In the genomic region with DNA sequence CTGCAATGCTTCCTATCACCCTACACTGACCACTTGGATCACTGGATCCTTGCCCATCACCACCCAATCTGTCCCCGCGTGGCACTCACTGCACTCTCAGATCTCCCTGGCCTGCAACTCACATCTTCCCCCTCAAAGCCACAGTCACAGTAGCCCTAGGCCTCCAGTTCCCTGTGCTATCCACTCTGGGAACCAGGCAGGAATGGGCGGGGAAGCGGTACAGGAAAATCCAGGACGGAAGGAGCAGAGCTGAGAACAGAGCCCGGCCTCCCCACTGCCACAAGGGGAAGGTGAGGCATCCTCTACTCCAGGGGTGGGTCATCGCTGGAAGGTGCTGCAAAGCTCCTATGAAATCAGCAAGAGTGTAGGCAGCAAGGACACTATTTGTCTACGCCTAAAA, we compare ENCODE assay signal across 9 cellular contexts.
DNase-seq lines count a peak whose midpoint lies in the region; ATAC-seq, FAIRE-seq and TF ChIP-seq lines count a peak whose summit lies in the region.
"Had no signal": no experiment of that assay in that cellular context is flagged by ENCODE, and none has a peak within 500 bp of the region (broad histone marks: within the 10 kb centered on the region; RNA-seq: fewer than 3 reads in every experiment).

No MANE protein-coding gene starts in this region.

- TF ChIP-seq POLR2A in tibial nerve (IDR thresholded peaks at IDR 0.05): no peak

- DNase-seq in activated T-helper 1 cell treated with anti-CD3 and anti-CD28 coated beads, Interleukin-12 subunit alpha, Interleukin-12 subunit beta, Interleukin-2, Interleukin-4 antibody, amounts not matched to agents 30 ng/mL and 10 ng/mL and 1 ng/mL, durations not matched to agents 14 hours and 24 hours and 36 hours (ENCODE audit: low spot score): no peak
- no peak for DNase-seq in keratinocyte (ENCODE audit: low read depth, low spot score)
- no peak for DNase-seq in sciatic nerve (ENCODE audit: low spot score)
- DNase-seq in tibial nerve (ENCODE audit: low spot score in 2 of 2): no peak
- no peak for DNase-seq in GDM1 (lab: John Stamatoyannopoulos, UW)
- no peak for DNase-seq in stimulated activated CD4-positive, alpha-beta T cell treated with anti-CD3 and anti-CD28 coated beads, Interleukin-2, amount 100 ng/mL, for 48 hours

- H3K27ac Mint-ChIP-seq in activated T-helper 1 cell treated with anti-CD3 and anti-CD28 coated beads, Interleukin-12 subunit alpha, Interleukin-12 subunit beta, Interleukin-2, Interleukin-4 antibody, amounts not matched to agents 30 ng/mL and 10 ng/mL and 1 ng/mL, durations not matched to agents 14 hours and 24 hours and 36 hours: no peak overlapping the region

- H3K9me3 ChIP-seq in ES-I3 (ENCODE audit: control insufficient read depth, insufficient read depth, low read length) (no peaks in the 10 kb centered on the region), keratinocyte (ENCODE audit: control insufficient read depth, low read depth, low read length) (peaks cover 3% of the 10 kb centered on the region), tibial nerve (no peaks in the 10 kb centered on the region)

- no peak overlapping the region for H3K4me3 ChIP-seq in keratinocyte (ENCODE audit: control insufficient read depth in 2 of 3, extremely low read depth in 1 of 3, insufficient read depth in 2 of 3, low read depth in 1 of 3, low read length in 3 of 3)
- no peak overlapping the region for H3K4me3 ChIP-seq in tibial nerve

- no peaks in the 10 kb centered on the region for H3K79me2 ChIP-seq in keratinocyte (ENCODE audit: control insufficient read depth, insufficient read depth, low read length)

- H3K4me1 ChIP-seq in ES-I3 (ENCODE audit: insufficient read depth, low read length): 0 out of 2 replicates have a peak, but pooled peaks cover 4% of the 10 kb centered on the region
- H3K4me1 ChIP-seq in keratinocyte (ENCODE audit: control insufficient read depth, extremely low read depth, insufficient read depth, low read length): peaks cover 39% of the 10 kb centered on the region
- H3K4me1 ChIP-seq in tibial nerve: peaks cover 0 to 18% (median 0%) of the 10 kb centered on the region in 4 donors

- no peak for FAIRE-seq in keratinocyte (lab: Jason Lieb, UNC)
- FAIRE-seq: small intestine had no signal

- peak overlapping the region; percentile 67 for H3K4me3 Mint-ChIP-seq in activated T-helper 1 cell treated with anti-CD3 and anti-CD28 coated beads, Interleukin-12 subunit alpha, Interleukin-12 subunit beta, Interleukin-2, Interleukin-4 antibody, amounts not matched to agents 30 ng/mL and 10 ng/mL and 1 ng/mL, durations not matched to agents 14 hours and 24 hours and 36 hours

- peaks cover 16% of the 10 kb centered on the region for H3K4me1 Mint-ChIP-seq in activated T-helper 1 cell treated with anti-CD3 and anti-CD28 coated beads, Interleukin-12 subunit alpha, Interleukin-12 subunit beta, Interleukin-2, Interleukin-4 antibody, amounts not matched to agents 30 ng/mL and 10 ng/mL and 1 ng/mL, durations not matched to agents 14 hours and 24 hours and 36 hours (ENCODE audit: low read depth)

- H3K4me2 ChIP-seq in keratinocyte (ENCODE audit: control insufficient read depth, extremely low read depth, insufficient read depth, low read depth, low read length): peak overlapping the region; percentile 47

- intact Hi-C loops in activated T-helper 1 cell treated with anti-CD3 and anti-CD28 coated beads, Interleukin-12 subunit alpha, Interleukin-12 subunit beta, Interleukin-2, Interleukin-4 antibody, amounts not matched to agents 30 ng/mL and 10 ng/mL and 1 ng/mL, durations not matched to agents 14 hours and 24 hours and 36 hours (cut with micrococcal nuclease): no loop called here
- intact Hi-C loops in sciatic nerve (cut with DNase I): no loop called here

- H3K36me3 Mint-ChIP-seq in activated T-helper 1 cell treated with anti-CD3 and anti-CD28 coated beads, Interleukin-12 subunit alpha, Interleukin-12 subunit beta, Interleukin-2, Interleukin-4 antibody, amounts not matched to agents 30 ng/mL and 10 ng/mL and 1 ng/mL, durations not matched to agents 14 hours and 24 hours and 36 hours (ENCODE audit: low read depth): peaks cover 3% of the 10 kb centered on the region

- H3K27me3 ChIP-seq in keratinocyte (ENCODE audit: control insufficient read depth, extremely low read depth, insufficient read depth, low read length) (peaks cover 8% of the 10 kb centered on the region), tibial nerve (peaks cover 0 to 18% of the 10 kb centered on the region in 2 donors)

- H3K27ac ChIP-seq in keratinocyte (ENCODE audit: control insufficient read depth, insufficient read depth, low read length) (peak overlapping the region; percentile 96), tibial nerve (peak overlapping the region in 2 of 4 donors; percentile 39 to 72)

- WGBS in tibial nerve, 2 donors: 75% methylated on average over 8 of the region's 8 CpGs

- dilution Hi-C loops in keratinocyte (cut with MboI; ENCODE audit: extremely low pct_ligation_motif_present, low sequenced_read_pairs): no loop called here

- peaks cover 81% of the 10 kb centered on the region for H3K27me3 Mint-ChIP-seq in activated T-helper 1 cell treated with anti-CD3 and anti-CD28 coated beads, Interleukin-12 subunit alpha, Interleukin-12 subunit beta, Interleukin-2, Interleukin-4 antibody, amounts not matched to agents 30 ng/mL and 10 ng/mL and 1 ng/mL, durations not matched to agents 14 hours and 24 hours and 36 hours (ENCODE audit: insufficient read depth)

- no peak for TF ChIP-seq EP300 in tibial nerve (IDR thresholded peaks at IDR 0.05)

- no peaks in the 10 kb centered on the region for H4K20me1 ChIP-seq in keratinocyte (ENCODE audit: control insufficient read depth, extremely low read depth, insufficient read depth, low read length)

- TF ChIP-seq CTCF in keratinocyte (optimal IDR thresholded peaks at IDR 0.05 in 1 of 3, IDR thresholded peaks at IDR 0.05 in 1 of 3, conservative IDR thresholded peaks at IDR 0.05 in 1 of 3; ENCODE audit: extremely low read depth in 1 of 3, insufficient read depth in 2 of 3, low read length in 3 of 3) (no peak), tibial nerve (IDR thresholded peaks at IDR 0.05) (no peak)

- no peaks in the 10 kb centered on the region for H3K9me3 Mint-ChIP-seq in activated T-helper 1 cell treated with anti-CD3 and anti-CD28 coated beads, Interleukin-12 subunit alpha, Interleukin-12 subunit beta, Interleukin-2, Interleukin-4 antibody, amounts not matched to agents 30 ng/mL and 10 ng/mL and 1 ng/mL, durations not matched to agents 14 hours and 24 hours and 36 hours

- ATAC-seq in sciatic nerve (peak; percentile 37), GM21529 (IDR thresholded peaks at IDR 0.05; ENCODE audit: unreplicated experiment) (no peak)

- no peaks in the 10 kb centered on the region for H3K36me3 ChIP-seq in ES-I3 (ENCODE audit: insufficient read depth, low read length)
- H3K36me3 ChIP-seq in keratinocyte (ENCODE audit: control insufficient read depth in 2 of 2, extremely low read depth in 1 of 2, insufficient read depth in 2 of 2, low read length in 2 of 2): no peaks in the 10 kb centered on the region
- H3K36me3 ChIP-seq in tibial nerve: no peaks in the 10 kb centered on the region

- peak overlapping the region; percentile 21 for H2AFZ ChIP-seq in keratinocyte (ENCODE audit: control insufficient read depth, low read length)

- H3K9me1 ChIP-seq in keratinocyte (ENCODE audit: control insufficient read depth, extremely low read depth, insufficient read depth, low read length): no peaks in the 10 kb centered on the region

- H3K9ac ChIP-seq in ES-I3 (ENCODE audit: low read depth, low read length) (peak overlapping the region; percentile 64; the same call in 1 of the 2 replicates), keratinocyte (ENCODE audit: control insufficient read depth, extremely low read depth, insufficient read depth, low read length) (peak overlapping the region; percentile 60)
